2 cellular contexts compared by ENCODE assay signal in the genomic region with DNA sequence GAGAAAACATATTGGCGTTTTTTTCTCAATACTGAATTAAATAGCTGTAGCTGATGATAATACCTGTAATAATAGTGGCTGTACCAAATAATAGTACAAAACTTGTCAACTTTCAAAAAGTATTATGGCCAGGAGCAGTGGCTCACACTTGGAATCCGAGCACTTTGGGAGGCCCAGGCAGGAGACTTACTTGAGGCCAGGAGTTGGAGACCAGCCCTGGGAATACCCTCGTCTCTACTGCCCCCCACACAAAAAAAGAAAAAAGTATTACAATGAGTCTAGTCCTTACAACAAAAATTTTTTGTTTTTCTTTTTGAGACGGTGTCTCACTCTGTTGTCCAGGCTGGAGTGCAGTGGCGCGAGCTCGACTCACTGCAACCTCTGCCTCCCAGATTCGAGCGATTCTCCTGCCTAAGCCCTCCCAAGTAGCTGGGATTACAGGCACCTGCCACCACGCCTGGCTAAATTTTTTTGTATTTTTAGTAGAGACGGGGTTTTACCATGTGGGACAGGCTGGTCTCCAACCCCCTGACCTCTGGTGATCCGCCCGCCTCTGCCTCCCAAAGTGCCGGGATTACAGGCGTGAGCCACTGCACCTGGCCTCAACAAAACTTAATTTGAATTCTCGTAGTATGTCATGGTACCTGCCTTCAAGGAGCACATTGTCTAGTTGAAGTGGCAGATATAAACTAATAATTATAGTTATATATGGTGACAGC.
TF ChIP-seq lines count a peak whose summit lies in the region.

No MANE protein-coding gene starts in this region.

TF ChIP-seq in K562, 482 proteins besides CTCF, POLR2A, EP300 and RAD21:
- TF ChIP-seq KDM1A (IDR thresholded peaks at IDR 0.05) (peak; percentile 31 to 36; a peak in 1 of 4 replicates), BCOR (IDR thresholded peaks at IDR 0.05) (0 out of 2 replicates have a peak, but pooled peaks have one; percentile 40), RBM39 (optimal IDR thresholded peaks at IDR 0.05; ENCODE audit: low read depth, low read length) (no peak), RBM25 (IDR thresholded peaks at IDR 0.05; ENCODE audit: low read depth, low read length, severe bottlenecking) (peak; percentile 66), POLR2H (tag; IDR thresholded peaks at IDR 0.05; ENCODE audit: low read depth) (0 out of 2 replicates have a peak, but pooled peaks have one; percentile 24), ZNF121 (CRISPR knock-in tag; conservative IDR thresholded peaks at IDR 0.05) (peak; percentile 95), PTBP1 (IDR thresholded peaks at IDR 0.05; ENCODE audit: low read depth, low read length) (0 out of 2 replicates have a peak, but pooled peaks have one; percentile 48)
- TF ChIP-seq, protein P1, sequence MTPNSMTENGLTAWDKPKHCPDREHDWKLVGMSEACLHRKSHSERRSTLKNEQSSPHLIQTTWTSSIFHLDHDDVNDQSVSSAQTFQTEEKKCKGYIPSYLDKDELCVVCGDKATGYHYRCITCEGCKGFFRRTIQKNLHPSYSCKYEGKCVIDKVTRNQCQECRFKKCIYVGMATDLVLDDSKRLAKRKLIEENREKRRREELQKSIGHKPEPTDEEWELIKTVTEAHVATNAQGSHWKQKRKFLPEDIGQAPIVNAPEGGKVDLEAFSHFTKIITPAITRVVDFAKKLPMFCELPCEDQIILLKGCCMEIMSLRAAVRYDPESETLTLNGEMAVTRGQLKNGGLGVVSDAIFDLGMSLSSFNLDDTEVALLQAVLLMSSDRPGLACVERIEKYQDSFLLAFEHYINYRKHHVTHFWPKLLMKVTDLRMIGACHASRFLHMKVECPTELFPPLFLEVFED (CRISPR knock-in tag; conservative IDR thresholded peaks at IDR 0.05), result no peak
- TF ChIP-seq, protein P2, sequence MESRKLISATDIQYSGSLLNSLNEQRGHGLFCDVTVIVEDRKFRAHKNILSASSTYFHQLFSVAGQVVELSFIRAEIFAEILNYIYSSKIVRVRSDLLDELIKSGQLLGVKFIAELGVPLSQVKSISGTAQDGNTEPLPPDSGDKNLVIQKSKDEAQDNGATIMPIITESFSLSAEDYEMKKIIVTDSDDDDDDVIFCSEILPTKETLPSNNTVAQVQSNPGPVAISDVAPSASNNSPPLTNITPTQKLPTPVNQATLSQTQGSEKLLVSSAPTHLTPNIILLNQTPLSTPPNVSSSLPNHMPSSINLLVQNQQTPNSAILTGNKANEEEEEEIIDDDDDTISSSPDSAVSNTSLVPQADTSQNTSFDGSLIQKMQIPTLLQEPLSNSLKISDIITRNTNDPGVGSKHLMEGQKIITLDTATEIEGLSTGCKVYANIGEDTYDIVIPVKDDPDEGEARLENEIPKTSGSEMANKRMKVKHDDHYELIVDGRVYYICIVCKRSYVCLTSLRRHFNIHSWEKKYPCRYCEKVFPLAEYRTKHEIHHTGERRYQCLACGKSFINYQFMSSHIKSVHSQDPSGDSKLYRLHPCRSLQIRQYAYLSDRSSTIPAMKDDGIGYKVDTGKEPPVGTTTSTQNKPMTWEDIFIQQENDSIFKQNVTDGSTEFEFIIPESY (CRISPR knock-in tag; IDR thresholded peaks at IDR 0.05), result peak; percentile 96

TF ChIP-seq in GM12891, 5 proteins besides CTCF, POLR2A, EP300 and RAD21:
- TF ChIP-seq PAX5 (IDR thresholded peaks at IDR 0.05; ENCODE audit: insufficient read depth, low read length, severe bottlenecking) (no peak), POU2F2 (IDR thresholded peaks at IDR 0.05; ENCODE audit: low read depth, low read length) (no peak), TAF1 (IDR thresholded peaks at IDR 0.05; ENCODE audit: low read depth, low read length) (no peak), POLR2AphosphoS5 (IDR thresholded peaks at IDR 0.05; ENCODE audit: low read depth, low read length) (no peak), SPI1 (IDR thresholded peaks at IDR 0.05; ENCODE audit: low read depth, low read length) (no peak)
